In the genomic region with DNA sequence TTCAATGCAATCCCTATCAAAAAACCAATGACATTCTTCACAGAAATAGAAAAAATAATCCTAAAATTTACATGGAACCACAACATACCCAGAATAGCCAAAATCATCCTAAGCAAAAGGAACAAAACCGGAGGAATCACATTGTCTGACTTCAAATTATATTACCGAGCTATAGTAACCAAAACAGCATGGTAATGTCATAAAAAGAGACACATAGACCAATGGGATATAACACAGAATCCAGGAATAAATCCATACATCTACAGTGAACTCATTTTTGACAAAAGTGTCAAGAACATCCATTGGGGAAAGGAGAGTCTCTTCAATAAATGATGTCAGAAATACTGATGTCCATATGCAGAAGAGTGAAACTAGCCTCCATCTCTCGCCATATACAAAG, we compare ENCODE assay signal across 28 cellular contexts.
DNase-seq lines count a peak whose midpoint lies in the region; ATAC-seq and TF ChIP-seq lines count a peak whose summit lies in the region.
"Had no signal": no experiment of that assay in that cellular context is flagged by ENCODE, and none has a peak within 500 bp of the region (broad histone marks: within the 10 kb centered on the region; RNA-seq: fewer than 3 reads in every experiment).

No MANE protein-coding gene starts in this region.

- H3K4me3 Mint-ChIP-seq in activated naive CD4-positive, alpha-beta T cell treated with anti-CD3 and anti-CD28 coated beads, Interleukin-2, amount 50 U/mL, for 24 hours, result peak overlapping the region; percentile 34
- H3K4me3 Mint-ChIP-seq in IgD-negative memory B cell (no peak overlapping the region), endothelial cell (ENCODE audit: unreplicated experiment) (peak overlapping the region; percentile 70)
- H3K4me3 Mint-ChIP-seq in stimulated activated memory B cell treated with anti-CD40 and anti-IgM and Interleukin-4, amounts not matched to agents 10 μg/mL and 1 μg/mL and 100 μg/mL, for 72 hours, result no peak overlapping the region
- H3K4me3 Mint-ChIP-seq: H9, mesothelial cell of epicardium, nephron progenitor cell, type B pancreatic cell had no signal

- DNase-seq in activated naive CD4-positive, alpha-beta T cell (lab: John Stamatoyannopoulos, UW), result no peak
- DNase-seq in endothelial cell (ENCODE audit: low spot score), result no peak
- no peak for DNase-seq in midbrain (lab: John Stamatoyannopoulos, UW)
- DNase-seq: ACHN; activated CD4-positive, alpha-beta T cell treated with anti-CD3 and anti-CD28 coated beads, Interleukin-2, amount 50 U/mL, for 48 hours; activated CD8-positive, alpha-beta memory T cell treated with anti-CD3 and anti-CD28 coated beads, Interleukin-2, amount 50 U/mL, for 48 hours; activated gamma-delta T cell; amygdala; effector CD4-positive, alpha-beta T cell; glutamatergic neuron; H9; kidney; NCI-H1092; NCI-H1930; NCI-H526; nephron progenitor cell; SHP77 treated with DMSO at 0.1 percent for 48 hours; stimulated activated CD4-positive, alpha-beta T cell treated with anti-CD3 and anti-CD28 coated beads, Interleukin-2, amount 100 ng/mL, for 24 hours; substantia nigra; SW 1271 had no signal

- H3K9me3 Mint-ChIP-seq in activated naive CD4-positive, alpha-beta T cell treated with anti-CD3 and anti-CD28 coated beads, Interleukin-2, amount 50 U/mL, for 24 hours, result peaks cover 6% of the 10 kb centered on the region
- H3K9me3 Mint-ChIP-seq in IgD-negative memory B cell (peaks cover 2 to 9% (median 5%) of the 10 kb centered on the region in 3 donors), endothelial cell (ENCODE audit: unreplicated experiment) (no peaks in the 10 kb centered on the region)
- H3K9me3 Mint-ChIP-seq in stimulated activated memory B cell treated with anti-CD40 and anti-IgM and Interleukin-4, amounts not matched to agents 10 μg/mL and 1 μg/mL and 100 μg/mL, for 72 hours, result peaks cover 10% of the 10 kb centered on the region

- peak overlapping the region; percentile 90 for H3K27ac Mint-ChIP-seq in activated naive CD4-positive, alpha-beta T cell treated with anti-CD3 and anti-CD28 coated beads, Interleukin-2, amount 50 U/mL, for 24 hours
- peak overlapping the region in 2 of 3 donors; percentile 61 to 92 for H3K27ac Mint-ChIP-seq in IgD-negative memory B cell
- H3K27ac Mint-ChIP-seq in endothelial cell (ENCODE audit: unreplicated experiment), result peak overlapping the region; percentile 100
- H3K27ac Mint-ChIP-seq in stimulated activated memory B cell treated with anti-CD40 and anti-IgM and Interleukin-4, amounts not matched to agents 10 μg/mL and 1 μg/mL and 100 μg/mL, for 72 hours, result peak overlapping the region; percentile 79
- H3K27ac Mint-ChIP-seq: H9, mesothelial cell of epicardium, nephron progenitor cell, type B pancreatic cell had no signal

- peaks cover 20% of the 10 kb centered on the region for H3K36me3 Mint-ChIP-seq in activated naive CD4-positive, alpha-beta T cell treated with anti-CD3 and anti-CD28 coated beads, Interleukin-2, amount 50 U/mL, for 24 hours
- H3K36me3 Mint-ChIP-seq in IgD-negative memory B cell (peaks cover 13% of the 10 kb centered on the region), endothelial cell (ENCODE audit: low read depth, unreplicated experiment) (peaks cover 29% of the 10 kb centered on the region)
- peaks cover 36% of the 10 kb centered on the region for H3K36me3 Mint-ChIP-seq in stimulated activated memory B cell treated with anti-CD40 and anti-IgM and Interleukin-4, amounts not matched to agents 10 μg/mL and 1 μg/mL and 100 μg/mL, for 72 hours

- peaks cover 77% of the 10 kb centered on the region for H3K4me1 Mint-ChIP-seq in activated naive CD4-positive, alpha-beta T cell treated with anti-CD3 and anti-CD28 coated beads, Interleukin-2, amount 50 U/mL, for 24 hours
- H3K4me1 Mint-ChIP-seq in IgD-negative memory B cell (peaks cover 45 to 66% (median 56%) of the 10 kb centered on the region in 3 donors), endothelial cell (ENCODE audit: unreplicated experiment) (peaks cover 55% of the 10 kb centered on the region)
- H3K4me1 Mint-ChIP-seq in stimulated activated memory B cell treated with anti-CD40 and anti-IgM and Interleukin-4, amounts not matched to agents 10 μg/mL and 1 μg/mL and 100 μg/mL, for 72 hours, result peaks cover 62% of the 10 kb centered on the region

- no peak for ATAC-seq in stimulated activated memory B cell treated with anti-CD40 and anti-IgM and Interleukin-4, amounts not matched to agents 10 μg/mL and 1 μg/mL and 100 μg/mL, for 72 hours
- no peak for ATAC-seq in GM21381 (IDR thresholded peaks at IDR 0.05; ENCODE audit: unreplicated experiment)
- ATAC-seq in GM21447 (IDR thresholded peaks at IDR 0.05; ENCODE audit: unreplicated experiment), result no peak
- ATAC-seq: Panc1 had no signal

- no peaks in the 10 kb centered on the region for H3K27me3 Mint-ChIP-seq in activated naive CD4-positive, alpha-beta T cell treated with anti-CD3 and anti-CD28 coated beads, Interleukin-2, amount 50 U/mL, for 24 hours
- no peaks in the 10 kb centered on the region for H3K27me3 Mint-ChIP-seq in IgD-negative memory B cell
- peaks cover 8% of the 10 kb centered on the region for H3K27me3 Mint-ChIP-seq in endothelial cell (ENCODE audit: unreplicated experiment)
- no peaks in the 10 kb centered on the region for H3K27me3 Mint-ChIP-seq in stimulated activated memory B cell treated with anti-CD40 and anti-IgM and Interleukin-4, amounts not matched to agents 10 μg/mL and 1 μg/mL and 100 μg/mL, for 72 hours
- H3K27me3 Mint-ChIP-seq: type B pancreatic cell had no signal

- no peak for TF ChIP-seq CTCF in endothelial cell (IDR thresholded peaks at IDR 0.05; ENCODE audit: unreplicated experiment)

Comparison
In these comparisons a context has a peak if more than half of its experiments do, and no peak if none do; other contexts are left out.
1. H3K4me3 Mint-ChIP-seq: peak in activated naive CD4-positive, alpha-beta T cell treated with anti-CD3 and anti-CD28 coated beads, Interleukin-2, amount 50 U/mL, for 24 hours (single experiment) and endothelial cell (single experiment); none in IgD-negative memory B cell (0 of 4) and stimulated activated memory B cell treated with anti-CD40 and anti-IgM and Interleukin-4, amounts not matched to agents 10 μg/mL and 1 μg/mL and 100 μg/mL, for 72 hours (single experiment).
2. Peak in every context shown above with its lines, with median percentiles within 50 percentile points of each other: H3K27ac Mint-ChIP-seq.